Comparison of ENCODE assay signal across 11 cellular contexts in the genomic region with DNA sequence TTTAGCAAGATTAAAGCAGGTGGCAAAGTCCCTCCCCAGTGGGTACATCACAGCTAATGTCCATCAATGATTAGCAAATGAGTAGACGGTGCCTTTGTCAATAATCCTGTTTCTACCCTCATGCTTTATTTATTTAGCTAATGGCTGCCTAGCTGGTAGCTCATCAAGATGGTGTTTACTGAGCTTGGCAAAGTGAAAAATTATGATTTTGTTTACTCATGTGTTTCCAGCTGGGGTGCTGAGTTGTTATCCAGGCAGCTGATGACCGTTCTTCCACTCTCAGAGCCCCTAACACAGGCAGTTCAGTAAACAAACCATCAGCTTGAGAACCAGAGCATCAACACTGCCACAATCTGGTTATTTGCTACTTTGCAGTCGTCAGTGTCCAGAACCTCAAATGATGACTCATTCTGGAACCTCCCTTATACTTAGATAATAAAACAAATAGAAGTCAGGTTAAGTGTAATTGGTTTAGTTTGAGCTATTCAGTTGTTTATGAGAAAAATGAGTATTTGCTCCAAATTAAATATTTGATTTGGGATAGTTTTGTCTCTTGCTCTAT.
A peak's percentile ranks its signal among the peaks of the same experiment; 100 is the strongest.
DNase-seq lines count a peak whose midpoint lies in the region; ATAC-seq and TF ChIP-seq lines count a peak whose summit lies in the region.
"Had no signal": no experiment of that assay in that cellular context is flagged by ENCODE, and none has a peak within 500 bp of the region (broad histone marks: within the 10 kb centered on the region; RNA-seq: fewer than 3 reads in every experiment).

No MANE protein-coding gene starts in this region.

- peak; percentile 12 for TF ChIP-seq CTCF in GM06990 (IDR thresholded peaks at IDR 0.05; ENCODE audit: insufficient read depth, low read length, poor library complexity, severe bottlenecking)
- TF ChIP-seq CTCF in lung (IDR thresholded peaks at IDR 0.05; ENCODE audit: control extremely low read depth, extremely low read depth) = no peak

- peaks cover 0 to 2% of the 10 kb centered on the region in 2 donors for H3K4me1 ChIP-seq in lung (ENCODE audit: control insufficient read depth in 2 of 2, insufficient read depth in 2 of 2, low read length in 2 of 2)

- H3K27me3 ChIP-seq in GM06990 (replicated peaks; ENCODE audit: control insufficient read depth, insufficient read depth, low read length) (no peaks in the 10 kb centered on the region; the same call in none of the 2 replicates), lung (ENCODE audit: control insufficient read depth, insufficient read depth) (no peaks in the 10 kb centered on the region)

- H3K9me3 ChIP-seq in lung (ENCODE audit: control insufficient read depth in 2 of 2, insufficient read depth in 1 of 2, low read length in 1 of 2) = no peaks in the 10 kb centered on the region

- H3K27ac ChIP-seq in lung (ENCODE audit: low read depth in 1 of 2, low read length in 1 of 2) = no peak overlapping the region

- WGBS in lung, 2 donors = 31 to 56% methylated on average over 3 of the region's 3 CpGs

- DNase-seq in GM06990 (ENCODE audit: extremely low read depth, insufficient read length) (no peak), NCI-H146 treated with DMSO at 0.1 percent for 48 hours (lab: John Stamatoyannopoulos, UW; ENCODE audit: unreplicated experiment) (peak; percentile 95), amniotic epithelial cell (ENCODE audit: low read depth) (peak; percentile 86), lung (ENCODE audit: low spot score) (no peak), cerebellum (ENCODE audit: low spot score) (no peak), RKO (ENCODE audit: low spot score) (no peak), superior temporal gyrus (ENCODE audit: extremely low spot score) (no peak)
- DNase-seq in stimulated activated CD4-positive, alpha-beta T cell treated with anti-CD3 and anti-CD28 coated beads, Interleukin-2, amount 100 ng/mL, for 48 hours = no peak
- DNase-seq: activated T-cell treated with anti-CD3 and anti-CD28 coated beads, Interleukin-2, amount 50 U/mL, for 24 hours; occipital lobe had no signal

- no peak overlapping the region for H3K4me3 ChIP-seq in GM06990 (replicated peaks; ENCODE audit: low read depth, low read length)
- H3K4me3 ChIP-seq in lung = no peak overlapping the region

- H3K36me3 ChIP-seq in GM06990 (ENCODE audit: control insufficient read depth, insufficient read depth, low read length) = no peaks in the 10 kb centered on the region
- no peaks in the 10 kb centered on the region for H3K36me3 ChIP-seq in lung (ENCODE audit: control insufficient read depth in 2 of 2, insufficient read depth in 2 of 2, low read length in 2 of 2)

- peak; percentile 50 for ATAC-seq in lung (ENCODE audit: insufficient read depth, low FRiP score)
- ATAC-seq: stimulated activated effector memory CD8-positive, alpha-beta T cell treated with anti-CD3 and anti-CD28 coated beads, Interleukin-12 subunit alpha, Interleukin-12 subunit beta, amount 100 ng/mL, for 72 hours had no signal

Comparison
In these comparisons a context has a peak if more than half of its experiments do, and no peak if none do; other contexts are left out.
1. DNase-seq: peak in NCI-H146 treated with DMSO at 0.1 percent for 48 hours (single experiment) and amniotic epithelial cell (single experiment); none in GM06990 (single experiment), lung (single experiment), cerebellum (single experiment), stimulated activated CD4-positive, alpha-beta T cell treated with anti-CD3 and anti-CD28 coated beads, Interleukin-2, amount 100 ng/mL, for 48 hours (0 of 2), RKO (single experiment) and superior temporal gyrus (single experiment).